In the genomic region with DNA sequence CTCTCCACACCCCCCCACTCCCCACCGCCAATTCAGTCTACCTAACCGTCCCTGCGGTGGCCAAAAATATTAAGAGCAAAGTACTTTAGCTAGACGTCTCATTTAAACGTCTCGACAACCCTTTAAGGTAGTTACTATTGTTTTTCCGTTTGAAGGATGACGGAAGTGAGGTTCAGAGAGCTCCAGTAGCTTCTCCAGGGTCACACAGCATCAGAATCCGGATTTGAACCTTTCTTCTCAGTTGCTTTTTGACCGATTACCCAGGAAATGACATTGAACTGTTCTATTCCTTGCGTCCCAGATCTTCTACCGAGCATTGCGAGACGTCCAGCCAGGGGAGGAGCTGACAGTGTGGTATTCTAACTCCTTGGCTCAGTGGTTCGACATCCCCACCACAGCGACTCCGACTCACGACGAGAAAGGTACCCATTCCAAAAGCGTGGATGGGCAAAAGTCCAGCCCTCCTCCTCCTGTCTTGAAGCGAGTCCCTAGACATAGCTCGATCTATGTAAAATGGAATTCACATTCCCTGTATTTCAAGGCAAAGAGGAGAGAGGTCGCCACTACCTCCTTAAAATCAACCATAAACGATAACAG, we compare ENCODE assay signal across 1 cellular context.
TF ChIP-seq lines count a peak whose summit lies in the region.

No MANE protein-coding gene starts in this region.

TF ChIP-seq in WTC11, 78 proteins besides CTCF, POLR2A, EP300 and RAD21 (continued from another document):
- TF ChIP-seq, protein P1, sequence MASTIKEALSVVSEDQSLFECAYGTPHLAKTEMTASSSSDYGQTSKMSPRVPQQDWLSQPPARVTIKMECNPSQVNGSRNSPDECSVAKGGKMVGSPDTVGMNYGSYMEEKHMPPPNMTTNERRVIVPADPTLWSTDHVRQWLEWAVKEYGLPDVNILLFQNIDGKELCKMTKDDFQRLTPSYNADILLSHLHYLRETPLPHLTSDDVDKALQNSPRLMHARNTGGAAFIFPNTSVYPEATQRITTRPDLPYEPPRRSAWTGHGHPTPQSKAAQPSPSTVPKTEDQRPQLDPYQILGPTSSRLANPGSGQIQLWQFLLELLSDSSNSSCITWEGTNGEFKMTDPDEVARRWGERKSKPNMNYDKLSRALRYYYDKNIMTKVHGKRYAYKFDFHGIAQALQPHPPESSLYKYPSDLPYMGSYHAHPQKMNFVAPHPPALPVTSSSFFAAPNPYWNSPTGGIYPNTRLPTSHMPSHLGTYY (CRISPR knock-in tag; IDR thresholded peaks at IDR 0.05): no peak
- TF ChIP-seq, protein P2, sequence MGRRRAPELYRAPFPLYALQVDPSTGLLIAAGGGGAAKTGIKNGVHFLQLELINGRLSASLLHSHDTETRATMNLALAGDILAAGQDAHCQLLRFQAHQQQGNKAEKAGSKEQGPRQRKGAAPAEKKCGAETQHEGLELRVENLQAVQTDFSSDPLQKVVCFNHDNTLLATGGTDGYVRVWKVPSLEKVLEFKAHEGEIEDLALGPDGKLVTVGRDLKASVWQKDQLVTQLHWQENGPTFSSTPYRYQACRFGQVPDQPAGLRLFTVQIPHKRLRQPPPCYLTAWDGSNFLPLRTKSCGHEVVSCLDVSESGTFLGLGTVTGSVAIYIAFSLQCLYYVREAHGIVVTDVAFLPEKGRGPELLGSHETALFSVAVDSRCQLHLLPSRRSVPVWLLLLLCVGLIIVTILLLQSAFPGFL (CRISPR knock-in tag; IDR thresholded peaks at IDR 0.05; ENCODE audit: borderline replicate concordance): no peak
- TF ChIP-seq SMAD4 (CRISPR knock-in tag; IDR thresholded peaks at IDR 0.05) (no peak), NFYB (CRISPR knock-in tag; conservative IDR thresholded peaks at IDR 0.05; ENCODE audit: low read depth) (no peak), PRRX2 (CRISPR knock-in tag; IDR thresholded peaks at IDR 0.05) (no peak), ZNF263 (CRISPR knock-in tag; IDR thresholded peaks at IDR 0.05; ENCODE audit: low read depth) (no peak), ZNF416 (CRISPR knock-in tag; IDR thresholded peaks at IDR 0.05) (no peak), ETV6 (CRISPR knock-in tag; IDR thresholded peaks at IDR 0.05) (no peak), NR2C2 (CRISPR knock-in tag; IDR thresholded peaks at IDR 0.05) (no peak), TEAD1 (CRISPR knock-in tag; IDR thresholded peaks at IDR 0.05) (no peak), TCF7 (CRISPR knock-in tag; IDR thresholded peaks at IDR 0.05; ENCODE audit: low read depth) (no peak), KAT7 (CRISPR knock-in tag; IDR thresholded peaks at IDR 0.05; ENCODE audit: borderline replicate concordance) (no peak)
- TF ChIP-seq, protein P3, sequence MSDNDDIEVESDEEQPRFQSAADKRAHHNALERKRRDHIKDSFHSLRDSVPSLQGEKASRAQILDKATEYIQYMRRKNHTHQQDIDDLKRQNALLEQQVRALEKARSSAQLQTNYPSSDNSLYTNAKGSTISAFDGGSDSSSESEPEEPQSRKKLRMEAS (CRISPR knock-in tag; IDR thresholded peaks at IDR 0.05): no peak
- TF ChIP-seq, protein P4, sequence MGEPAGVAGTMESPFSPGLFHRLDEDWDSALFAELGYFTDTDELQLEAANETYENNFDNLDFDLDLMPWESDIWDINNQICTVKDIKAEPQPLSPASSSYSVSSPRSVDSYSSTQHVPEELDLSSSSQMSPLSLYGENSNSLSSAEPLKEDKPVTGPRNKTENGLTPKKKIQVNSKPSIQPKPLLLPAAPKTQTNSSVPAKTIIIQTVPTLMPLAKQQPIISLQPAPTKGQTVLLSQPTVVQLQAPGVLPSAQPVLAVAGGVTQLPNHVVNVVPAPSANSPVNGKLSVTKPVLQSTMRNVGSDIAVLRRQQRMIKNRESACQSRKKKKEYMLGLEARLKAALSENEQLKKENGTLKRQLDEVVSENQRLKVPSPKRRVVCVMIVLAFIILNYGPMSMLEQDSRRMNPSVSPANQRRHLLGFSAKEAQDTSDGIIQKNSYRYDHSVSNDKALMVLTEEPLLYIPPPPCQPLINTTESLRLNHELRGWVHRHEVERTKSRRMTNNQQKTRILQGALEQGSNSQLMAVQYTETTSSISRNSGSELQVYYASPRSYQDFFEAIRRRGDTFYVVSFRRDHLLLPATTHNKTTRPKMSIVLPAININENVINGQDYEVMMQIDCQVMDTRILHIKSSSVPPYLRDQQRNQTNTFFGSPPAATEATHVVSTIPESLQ (CRISPR knock-in tag; IDR thresholded peaks at IDR 0.05): no peak
- TF ChIP-seq, protein P5, sequence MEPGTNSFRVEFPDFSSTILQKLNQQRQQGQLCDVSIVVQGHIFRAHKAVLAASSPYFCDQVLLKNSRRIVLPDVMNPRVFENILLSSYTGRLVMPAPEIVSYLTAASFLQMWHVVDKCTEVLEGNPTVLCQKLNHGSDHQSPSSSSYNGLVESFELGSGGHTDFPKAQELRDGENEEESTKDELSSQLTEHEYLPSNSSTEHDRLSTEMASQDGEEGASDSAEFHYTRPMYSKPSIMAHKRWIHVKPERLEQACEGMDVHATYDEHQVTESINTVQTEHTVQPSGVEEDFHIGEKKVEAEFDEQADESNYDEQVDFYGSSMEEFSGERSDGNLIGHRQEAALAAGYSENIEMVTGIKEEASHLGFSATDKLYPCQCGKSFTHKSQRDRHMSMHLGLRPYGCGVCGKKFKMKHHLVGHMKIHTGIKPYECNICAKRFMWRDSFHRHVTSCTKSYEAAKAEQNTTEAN (CRISPR knock-in tag; IDR thresholded peaks at IDR 0.05): no peak
